Comparison of ENCODE assay signal across 12 cellular contexts in genomic region chr7:99128076-99128950, GRCh38. TPM values are rescaled to one million over a fixed set of nuclear protein-coding genes. Genes with fewer than 3 reads are reported as not detected.
DNase-seq lines count a peak whose midpoint lies in the region; ATAC-seq and TF ChIP-seq lines count a peak whose summit lies in the region.
"Had no signal": no experiment of that assay in that cellular context is flagged by ENCODE, and none has a peak within 500 bp of the region (broad histone marks: within the 10 kb centered on the region; RNA-seq: fewer than 3 reads in every experiment).

No MANE protein-coding gene starts in this region.

- no peak for TF ChIP-seq CTCF in esophagus muscularis mucosa (IDR thresholded peaks at IDR 0.05)
- no peak for TF ChIP-seq CTCF in gastrocnemius medialis (IDR thresholded peaks at IDR 0.05 in 4 of 5, conservative IDR thresholded peaks at IDR 0.05 in 1 of 5)
- TF ChIP-seq CTCF in testis (IDR thresholded peaks at IDR 0.05) = no peak

- H3K9me2 ChIP-seq in GM23248 (ENCODE audit: insufficient read depth) = no peaks in the 10 kb centered on the region

- intact Hi-C loops in esophagus muscularis mucosa (cut with DNase I) (no loop called here), gastrocnemius medialis (cut with DNase I; ENCODE audit: low total_unique reads) (no loop called here), testis (cut with DNase I; ENCODE audit: low total_unique reads) (no loop called here)

- H4K20me1 ChIP-seq in GM23248 (ENCODE audit: insufficient read depth) = no peaks in the 10 kb centered on the region

- H2AFZ ChIP-seq in GM23248 = no peak overlapping the region

- ATAC-seq in gastrocnemius medialis (no peak), HG03521 (IDR thresholded peaks at IDR 0.05; ENCODE audit: unreplicated experiment) (no peak), GM18861 (IDR thresholded peaks at IDR 0.05; ENCODE audit: unreplicated experiment) (no peak)

- TF ChIP-seq POLR2A in esophagus muscularis mucosa (IDR thresholded peaks at IDR 0.05; ENCODE audit: low read depth) = no peak
- TF ChIP-seq POLR2A in gastrocnemius medialis (IDR thresholded peaks at IDR 0.05) = no peak
- no peak for TF ChIP-seq POLR2A in testis (IDR thresholded peaks at IDR 0.05)

- peaks cover 60% of the 10 kb centered on the region for H3K4me1 ChIP-seq in GM23248 (ENCODE audit: insufficient read depth)
- peaks cover 28 to 91% (median 84%) of the 10 kb centered on the region in 4 donors for H3K4me1 ChIP-seq in esophagus muscularis mucosa
- peaks cover 49 to 62% of the 10 kb centered on the region in 2 donors for H3K4me1 ChIP-seq in gastrocnemius medialis
- peaks cover 18% of the 10 kb centered on the region for H3K4me1 ChIP-seq in testis

- H3K36me3 ChIP-seq in GM23248 (ENCODE audit: low read depth) = no peaks in the 10 kb centered on the region
- no peaks in the 10 kb centered on the region for H3K36me3 ChIP-seq in esophagus muscularis mucosa
- H3K36me3 ChIP-seq in gastrocnemius medialis = no peaks in the 10 kb centered on the region
- no peaks in the 10 kb centered on the region for H3K36me3 ChIP-seq in testis (ENCODE audit: low read depth, missing control alignments)
- H3K36me3 ChIP-seq: neutrophil had no signal

- peak overlapping the region; percentile 91 for H3K9ac ChIP-seq in GM23248

- H3K4me3 ChIP-seq in GM23248 (peak overlapping the region; percentile 58), esophagus muscularis mucosa (no peak overlapping the region), gastrocnemius medialis (no peak overlapping the region), testis (no peak overlapping the region)

- H3K9me3 ChIP-seq in GM23248 (ENCODE audit: low read depth) (no peaks in the 10 kb centered on the region), esophagus muscularis mucosa (no peaks in the 10 kb centered on the region), gastrocnemius medialis (no peaks in the 10 kb centered on the region), testis (no peaks in the 10 kb centered on the region)
- H3K9me3 ChIP-seq: neutrophil had no signal

- H3K27me3 ChIP-seq in GM23248 (replicated peaks; ENCODE audit: insufficient read depth) (no peaks in the 10 kb centered on the region), esophagus muscularis mucosa (no peaks in the 10 kb centered on the region), gastrocnemius medialis (no peaks in the 10 kb centered on the region), testis (no peaks in the 10 kb centered on the region)
- H3K27me3 ChIP-seq: neutrophil had no signal

- H3K27ac ChIP-seq in GM23248 (peak overlapping the region; percentile 99), esophagus muscularis mucosa (replicated peaks in 1 of 4) (peak overlapping the region; percentile 12 to 60 (median 46)), gastrocnemius medialis (peak overlapping the region; percentile 27 to 70 (median 45)), testis (peak overlapping the region in 1 of 2 donors; percentile 76)
- H3K27ac ChIP-seq: neutrophil had no signal

- no peak for TF ChIP-seq EP300 in esophagus muscularis mucosa (IDR thresholded peaks at IDR 0.05)

- H3F3A ChIP-seq in GM23248 (ENCODE audit: insufficient read depth) = peaks cover 45% of the 10 kb centered on the region

- peak; percentile 67 for DNase-seq in GM23248
- peak; percentile 60 for DNase-seq in NCI-H69 (lab: John Stamatoyannopoulos, UW)
- no peak for DNase-seq in esophagus muscularis mucosa (ENCODE audit: extremely low spot score)
- DNase-seq in gastrocnemius medialis = no peak
- no peak for DNase-seq in testis
- DNase-seq in activated effector memory CD4-positive, alpha-beta T cell treated with anti-CD3 and anti-CD28 coated beads, Interleukin-2, amount 50 U/mL, for 16 hours = no peak
- DNase-seq: activated CD8-positive, alpha-beta memory T cell treated with anti-CD3 and anti-CD28 coated beads, Interleukin-2, amount 50 U/mL, for 4 hours; amniotic stem cell; CD8-positive, alpha-beta memory T cell had no signal

- 36% methylated on average over 11 of the region's 11 CpGs for WGBS in GM23248 (ENCODE audit: low coverage in 1 of 2, low lambda C conversion rate in 2 of 2, missing lambda C conversion rate in 2 of 2), 2 experiments
- WGBS in esophagus muscularis mucosa = 70% methylated on average over 11 of the region's 11 CpGs
- 83 to 84% methylated on average over 11 of the region's 11 CpGs for WGBS in testis, 2 donors

- in situ Hi-C loops in GM23248 (cut with MboI) (no loop called here), gastrocnemius medialis (cut with MboI; ENCODE audit: low sequenced_read_pairs in 4 of 4) (loop anchor here in 1 of 4 donors (25.0 kb wide), 1 partner anchor 184 kb away; no protein-coding TSS in a partner anchor)

- peak overlapping the region; percentile 89 for H3K4me2 ChIP-seq in GM23248 (ENCODE audit: unreplicated experiment)

- H3K79me2 ChIP-seq in GM23248 (ENCODE audit: insufficient read depth) = peaks cover 100% of the 10 kb centered on the region

RNA-seq across cellular contexts. Expression of gene SMURF1, which starts 15.6 kb away (rescaled TPM):
- total RNA-seq in GM23248 (2014; rRNA removed; shearing (Covaris generic)) = 19.1 and 21.1 TPM in 2 replicates
- 6.6 and 6.8 TPM in 2 replicates for polyA plus RNA-seq in GM23248 (2016; fragmentation: Nextera tagmentation; extraction: Ambion mirVana)
- total RNA-seq in esophagus muscularis mucosa = 10 to 100 TPM; 19.1 to 27.4 (median 23.9) TPM
- total RNA-seq in gastrocnemius medialis = 10 to 100 TPM; 15.4 to 44.8 (median 18.3) TPM
- total RNA-seq in testis = 10 to 100 TPM; 34.5 to 46.9 TPM
- 79.5 TPM for polyA plus RNA-seq in testis (ENCODE audit: insufficient read depth, low read depth, low replicate concordance)

Comparison
In these comparisons a context has a peak if more than half of its experiments do, and no peak if none do; other contexts are left out.
1. DNase-seq: peak in GM23248 (single experiment) and NCI-H69 (single experiment); none in esophagus muscularis mucosa (single experiment), gastrocnemius medialis (0 of 2), testis (single experiment) and activated effector memory CD4-positive, alpha-beta T cell treated with anti-CD3 and anti-CD28 coated beads, Interleukin-2, amount 50 U/mL, for 16 hours (single experiment).